ENCODE assay signal across 1 cellular context in the genomic region with DNA sequence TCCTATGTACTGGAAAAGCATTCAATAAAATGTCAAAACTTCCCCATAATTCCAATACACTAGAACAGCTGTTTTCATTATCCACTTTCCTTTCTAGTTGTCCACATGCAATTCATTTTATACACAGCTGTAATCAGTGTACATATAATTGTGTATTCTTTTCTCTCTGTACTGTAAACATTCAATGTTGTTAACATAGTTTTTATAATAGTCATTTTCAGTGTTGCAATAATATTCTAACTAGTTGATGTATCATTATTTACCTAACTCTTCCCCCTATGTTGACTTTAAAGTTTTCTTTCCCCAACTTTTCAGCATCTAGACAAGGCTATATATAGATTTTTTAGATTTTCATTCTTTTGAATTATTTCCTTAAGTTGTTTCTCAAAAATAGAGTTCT.
TF ChIP-seq lines count a peak whose summit lies in the region.

No MANE protein-coding gene starts in this region.

TF ChIP-seq in A549, 52 proteins besides CTCF, POLR2A, EP300 and RAD21 (continued from another document):
- TF ChIP-seq BCL3 (IDR thresholded peaks at IDR 0.05) = no peak
- TF ChIP-seq HEYL (CRISPR knock-in tag; IDR thresholded peaks at IDR 0.05) = no peak
- TF ChIP-seq SMC3 (IDR thresholded peaks at IDR 0.05) = no peak
- TF ChIP-seq, protein P1, sequence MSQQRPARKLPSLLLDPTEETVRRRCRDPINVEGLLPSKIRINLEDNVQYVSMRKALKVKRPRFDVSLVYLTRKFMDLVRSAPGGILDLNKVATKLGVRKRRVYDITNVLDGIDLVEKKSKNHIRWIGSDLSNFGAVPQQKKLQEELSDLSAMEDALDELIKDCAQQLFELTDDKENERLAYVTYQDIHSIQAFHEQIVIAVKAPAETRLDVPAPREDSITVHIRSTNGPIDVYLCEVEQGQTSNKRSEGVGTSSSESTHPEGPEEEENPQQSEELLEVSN (IDR thresholded peaks at IDR 0.05; ENCODE audit: borderline replicate concordance, low read depth) = no peak
- TF ChIP-seq CBX2 (IDR thresholded peaks at IDR 0.05; ENCODE audit: borderline replicate concordance, low read depth) = no peak
- peak; percentile 57 for TF ChIP-seq JUNB (IDR thresholded peaks at IDR 0.05)
- TF ChIP-seq FOSL2 (IDR thresholded peaks at IDR 0.05) = no peak
- TF ChIP-seq FOSL2 (CRISPR knock-in tag; IDR thresholded peaks at IDR 0.05) = peak; percentile 82
- no peak for TF ChIP-seq ESRRA (IDR thresholded peaks at IDR 0.05; ENCODE audit: borderline replicate concordance, low read length)
- peak in 1 of 2 experiments; percentile 82; a peak in 2 of 4 replicates for TF ChIP-seq CEBPB (IDR thresholded peaks at IDR 0.05)
- no peak for TF ChIP-seq HES2 (IDR thresholded peaks at IDR 0.05)
- no peak for TF ChIP-seq HOXB13 (CRISPR knock-in tag; IDR thresholded peaks at IDR 0.05; ENCODE audit: low read depth)
